18 cellular contexts compared by ENCODE assay signal in the genomic region with DNA sequence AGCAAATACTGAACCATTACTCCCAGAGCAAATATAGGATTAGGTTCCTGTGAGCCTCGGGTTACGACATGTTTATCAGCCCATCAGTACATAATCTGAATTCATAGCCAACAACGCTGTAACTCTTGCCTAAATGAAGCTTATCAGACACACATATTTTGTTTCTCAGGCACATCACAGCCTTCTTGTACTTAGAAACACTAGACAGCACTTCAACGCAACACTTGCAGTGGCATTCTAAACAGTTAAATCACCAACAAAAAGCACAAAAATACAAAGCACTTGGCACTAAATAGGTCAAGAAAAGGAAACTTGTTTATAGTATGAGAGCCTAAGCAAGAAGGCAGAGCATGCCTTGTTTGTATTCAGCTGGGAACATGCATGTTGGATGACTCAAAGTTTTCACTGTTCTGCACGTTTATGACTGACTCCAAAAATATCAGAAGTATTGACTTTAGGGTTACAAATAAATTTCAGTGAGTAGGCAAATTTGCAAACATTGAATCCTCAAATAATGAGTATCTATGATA.
DNase-seq lines count a peak whose midpoint lies in the region; ATAC-seq and TF ChIP-seq lines count a peak whose summit lies in the region.
"Had no signal": no experiment of that assay in that cellular context is flagged by ENCODE, and none has a peak within 500 bp of the region (broad histone marks: within the 10 kb centered on the region; RNA-seq: fewer than 3 reads in every experiment).

No MANE protein-coding gene starts in this region.

- no peak overlapping the region for H3K9ac ChIP-seq in mammary epithelial cell (ENCODE audit: insufficient read depth, low read length)

- BruUV-seq in mammary epithelial cell (replicated peaks; lab: Mats Ljungman, UMichigan): no TSS peak

- H2AFZ ChIP-seq in mammary epithelial cell (ENCODE audit: low read depth, low read length): no peak overlapping the region

- peak overlapping the region; percentile 13 for H3K4me2 ChIP-seq in mammary epithelial cell (ENCODE audit: insufficient read depth, low read depth, low read length)

- intact Hi-C loops in mammary epithelial cell (cut with micrococcal nuclease): no loop called here

- CTCF ChIA-PET in mammary epithelial cell (lab: Charles Lee; ENCODE audit: low non-redundant PET): no interaction called here

- peaks cover 12% of the 10 kb centered on the region for H3K4me1 ChIP-seq in mammary epithelial cell (ENCODE audit: insufficient read depth, low read length)
- H3K4me1 ChIP-seq: gastrocnemius medialis, Peyer's patch, suprapubic skin had no signal

- H4K20me1 ChIP-seq in mammary epithelial cell (ENCODE audit: insufficient read depth, low read length): no peaks in the 10 kb centered on the region

- no peak overlapping the region for H3K4me3 ChIP-seq in mammary epithelial cell (replicated peaks in 1 of 3; ENCODE audit: insufficient read depth in 1 of 3, low read depth in 2 of 3, low read length in 3 of 3)
- H3K4me3 ChIP-seq: gastrocnemius medialis, Peyer's patch, suprapubic skin had no signal

- dilution Hi-C loops in mammary epithelial cell (cut with HindIII; ENCODE audit: low sequenced_read_pairs): no loop called here

- in situ Hi-C loops in mammary epithelial cell (cut with MboI; ENCODE audit: low sequenced_read_pairs in 2 of 2): no loop called here

- H3K27me3 ChIP-seq in mammary epithelial cell (ENCODE audit: insufficient read depth, low read length): no peaks in the 10 kb centered on the region
- H3K27me3 ChIP-seq: gastrocnemius medialis, Peyer's patch, suprapubic skin had no signal

- no peak for ATAC-seq in GM19395 (IDR thresholded peaks at IDR 0.05; ENCODE audit: unreplicated experiment)
- ATAC-seq: activated CD4-positive, alpha-beta T cell treated with anti-CD3 and anti-CD28 coated beads for 36 hours; gastrocnemius medialis had no signal

- DNase-seq in AG09319 (ENCODE audit: extremely low read depth, low read depth): peak; percentile 51
- DNase-seq in LHCN-M2 (ENCODE audit: low read depth): peak; percentile 77
- peak; percentile 51 for DNase-seq in mammary epithelial cell
- DNase-seq in kidney tubule cell (ENCODE audit: low spot score): peak; percentile 19
- no peak for DNase-seq in T1000 (lab: John Stamatoyannopoulos, UW)
- DNase-seq in iPS-NIHi7 (ENCODE audit: extremely low spot score): no peak
- DNase-seq in HuH-7.5 (ENCODE audit: low spot score): no peak
- DNase-seq: activated CD4-positive, alpha-beta T cell treated with anti-CD3 and anti-CD28 coated beads for 36 hours; activated T-cell treated with anti-CD3 and anti-CD28 coated beads, Interleukin-2, amount 50 U/mL, for 1 hour; C1 segment of cervical spinal cord; cortex of kidney; DND-41; gastrocnemius medialis; NCI-H524 treated with DMSO at 0.1 percent for 48 hours; occipital lobe; Peyer's patch had no signal

- H3K36me3 ChIP-seq in mammary epithelial cell (ENCODE audit: insufficient read depth, low read length): no peaks in the 10 kb centered on the region

- H3K9me3 ChIP-seq in mammary epithelial cell (replicated peaks; ENCODE audit: insufficient read depth, low read length): no peaks in the 10 kb centered on the region
- H3K9me3 ChIP-seq: gastrocnemius medialis, Peyer's patch, suprapubic skin had no signal

- 56% methylated on average over 5 of the region's 5 CpGs for WGBS in mammary epithelial cell (ENCODE audit: low coverage, missing lambda C conversion rate)

- TF ChIP-seq CTCF in AG09319 (IDR thresholded peaks at IDR 0.05; ENCODE audit: low read depth, low read length) (no peak), mammary epithelial cell (conservative IDR thresholded peaks at IDR 0.05 in 1 of 2, IDR thresholded peaks at IDR 0.05 in 1 of 2; ENCODE audit: extremely low read depth in 1 of 2, insufficient read depth in 1 of 2, low read depth in 1 of 2, low read length in 2 of 2) (no peak)

- H3K27ac ChIP-seq in mammary epithelial cell (ENCODE audit: insufficient read depth, low read depth, low read length): no peak overlapping the region
- H3K27ac ChIP-seq: gastrocnemius medialis, Peyer's patch, suprapubic skin had no signal

- H3K79me2 ChIP-seq in mammary epithelial cell (ENCODE audit: insufficient read depth, low read length): no peaks in the 10 kb centered on the region

Comparison
In these comparisons a context has a peak if more than half of its experiments do, and no peak if none do; other contexts are left out.
1. DNase-seq: peak in AG09319 (single experiment), LHCN-M2 (single experiment), mammary epithelial cell (single experiment) and kidney tubule cell (single experiment); none in T1000 (single experiment), iPS-NIHi7 (single experiment) and HuH-7.5 (single experiment).